Comparison of ENCODE assay signal across 20 cellular contexts in genomic region chr5:61498121-61498520, GRCh38.
"Had no signal": no experiment of that assay in that cellular context is flagged by ENCODE, and none has a peak within 500 bp of the region (broad histone marks: within the 10 kb centered on the region; RNA-seq: fewer than 3 reads in every experiment).

No MANE protein-coding gene starts in this region.

- H3K27me3 Mint-ChIP-seq: memory B cell had no signal

- H3K36me3 ChIP-seq: prostate gland, sigmoid colon, thyroid gland had no signal

- H3K9me3 ChIP-seq: heart right ventricle, left ventricle myocardium inferior, lower lobe of right lung, prostate gland, sigmoid colon, thyroid gland, upper lobe of left lung, vagina had no signal

- H3K9ac ChIP-seq: parathyroid adenoma had no signal

- H3K4me3 Mint-ChIP-seq: memory B cell, mesothelial cell of epicardium, natural killer cell had no signal

- H3K4me3 ChIP-seq: coronary artery, heart right ventricle, left ventricle myocardium inferior, lower lobe of right lung, prostate gland, sigmoid colon, skin epidermis, thyroid gland, upper lobe of left lung, vagina had no signal

- H3K27ac Mint-ChIP-seq: memory B cell, mesothelial cell of epicardium, natural killer cell had no signal

- DNase-seq: effector CD8-positive, alpha-beta T cell; heart right ventricle; left ventricle myocardium inferior; lower lobe of right lung; natural killer cell; occipital lobe; sigmoid colon; stimulated activated CD4-positive, alpha-beta T cell treated with anti-CD3 and anti-CD28 coated beads, Interleukin-2, amount 100 ng/mL, for 24 hours; stimulated activated CD4-positive, alpha-beta T cell treated with anti-CD3 and anti-CD28 coated beads, Interleukin-4, amount 100 ng/mL, for 4 hours; stimulated activated naive CD4-positive, alpha-beta T cell; thyroid gland; upper lobe of left lung had no signal

- H2AFZ ChIP-seq: parathyroid adenoma had no signal

- H3K36me3 Mint-ChIP-seq: natural killer cell had no signal

- H3K9me3 Mint-ChIP-seq: memory B cell, mesothelial cell of epicardium, natural killer cell had no signal

- FAIRE-seq: keratinocyte had no signal

- H3K27ac ChIP-seq: coronary artery, heart right ventricle, left ventricle myocardium inferior, lower lobe of right lung, parathyroid adenoma, prostate gland, skin epidermis, thyroid gland, upper lobe of left lung, vagina had no signal

- ATAC-seq: heart right ventricle, lower lobe of right lung, natural killer cell had no signal

- H3K4me1 Mint-ChIP-seq: memory B cell had no signal

- H3K27me3 ChIP-seq: heart right ventricle, sigmoid colon, thyroid gland, upper lobe of left lung, vagina had no signal
